In the genomic region with DNA sequence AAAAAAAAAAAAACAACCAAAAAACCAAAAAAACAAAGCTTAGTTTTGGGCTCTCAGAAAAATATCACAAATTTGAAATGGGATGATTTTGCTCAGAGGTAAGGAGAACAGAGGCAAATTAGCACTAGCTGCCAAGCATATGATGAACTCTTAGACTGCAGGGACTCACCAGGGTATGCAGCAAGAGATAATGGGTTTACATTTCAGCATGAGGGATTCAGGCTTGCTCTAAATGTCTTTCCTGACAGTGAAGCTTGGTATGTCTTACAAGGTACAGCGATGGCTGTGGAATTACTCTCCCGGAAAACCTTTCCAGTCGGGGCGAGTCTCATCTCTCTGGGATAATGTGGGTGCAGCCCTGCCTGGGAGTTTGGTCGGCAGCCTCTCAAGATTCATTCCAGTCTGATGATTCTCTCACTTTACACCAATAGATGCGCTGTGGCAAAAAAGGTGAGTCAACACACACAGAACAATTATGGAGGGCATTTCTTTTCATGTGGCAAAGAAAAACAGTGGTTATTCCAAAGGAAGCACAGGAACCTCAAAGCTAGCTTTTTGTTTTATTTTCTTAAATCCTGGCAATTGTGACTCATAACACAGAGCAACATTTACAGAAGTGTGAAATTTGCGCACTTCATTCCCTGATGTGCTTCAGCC, we compare ENCODE assay signal across 12 cellular contexts.
DNase-seq lines count a peak whose midpoint lies in the region; ATAC-seq and TF ChIP-seq lines count a peak whose summit lies in the region.
"Had no signal": no experiment of that assay in that cellular context is flagged by ENCODE, and none has a peak within 500 bp of the region (broad histone marks: within the 10 kb centered on the region; RNA-seq: fewer than 3 reads in every experiment).

No MANE protein-coding gene starts in this region.

- H3K4ac ChIP-seq in mesenchymal stem cell (ENCODE audit: low read depth in 1 of 2, low read length in 2 of 2): peak overlapping the region in 1 of 2 experiments; percentile 15

- peak overlapping the region; percentile 67 for H3K9ac ChIP-seq in mesenchymal stem cell (ENCODE audit: low read length)

- no peak overlapping the region for H2BK5ac ChIP-seq in mesenchymal stem cell (ENCODE audit: low read depth, low read length, poor library complexity, severe bottlenecking)

- 2% methylated on average over 7 of the region's 7 CpGs for WGBS in mesenchymal stem cell

- H2AFZ ChIP-seq in mesenchymal stem cell (ENCODE audit: low read depth, low read length): no peak overlapping the region

- peak overlapping the region; percentile 45 to 75 for H3K18ac ChIP-seq in mesenchymal stem cell (ENCODE audit: low read depth in 1 of 2, low read length in 2 of 2)

- DNase-seq in AG08395 (ENCODE audit: low spot score) (peak; percentile 80), LHCN-M2 (ENCODE audit: low read depth) (peak; percentile 95), cardiac fibroblast (ENCODE audit: low read depth in 2 of 2) (peak; percentile 42 to 90), mesenchymal stem cell (peak; percentile 90), C1 segment of cervical spinal cord (lab: John Stamatoyannopoulos, UW) (no peak)
- DNase-seq in activated T-cell treated with anti-CD3 and anti-CD28 coated beads, Interleukin-2, amount 50 U/mL, for 1 hour: no peak
- DNase-seq: activated CD8-positive, alpha-beta memory T cell treated with anti-CD3 and anti-CD28 coated beads, Interleukin-2, amount 10 ng/mL, durations not matched to agents 7 days and 5 days; caudate nucleus had no signal

- H3K4me2 ChIP-seq in mesenchymal stem cell (ENCODE audit: low read length, poor library complexity, severe bottlenecking): peak overlapping the region; percentile 52

- H2AK5ac ChIP-seq in mesenchymal stem cell (ENCODE audit: low read length, severe bottlenecking): no peak overlapping the region

- no peaks in the 10 kb centered on the region for H3K27me3 ChIP-seq in mesenchymal stem cell (ENCODE audit: control insufficient read depth in 1 of 2, insufficient read depth in 1 of 2, low read length in 2 of 2)

- no peak overlapping the region for H4K91ac ChIP-seq in mesenchymal stem cell (ENCODE audit: low read length)

- H3K14ac ChIP-seq in mesenchymal stem cell (ENCODE audit: low read length in 2 of 2): no peak overlapping the region

- H3K23ac ChIP-seq in mesenchymal stem cell (ENCODE audit: low read length in 2 of 2): no peak overlapping the region

- H3K27ac ChIP-seq in mesenchymal stem cell (ENCODE audit: low read length, poor library complexity, severe bottlenecking): peak overlapping the region; percentile 88
- H3K27ac ChIP-seq: C4-2B, SK-N-MC had no signal

- no peaks in the 10 kb centered on the region for H3K36me3 ChIP-seq in mesenchymal stem cell (ENCODE audit: control insufficient read depth in 1 of 2, insufficient read depth in 2 of 2, low read depth in 1 of 2, low read length in 2 of 2)

- H3K79me1 ChIP-seq in mesenchymal stem cell (replicated peaks; ENCODE audit: low read length, poor library complexity, severe bottlenecking): peaks cover 15% of the 10 kb centered on the region

- peaks cover 11% of the 10 kb centered on the region for H3K4me1 ChIP-seq in mesenchymal stem cell (ENCODE audit: control insufficient read depth, insufficient read depth, low read depth, low read length)

- peak overlapping the region in 1 of 2 experiments; percentile 68 for H2BK12ac ChIP-seq in mesenchymal stem cell (ENCODE audit: low read length in 2 of 2)

- H4K8ac ChIP-seq in mesenchymal stem cell (ENCODE audit: low read length): no peak overlapping the region

- H2BK15ac ChIP-seq in mesenchymal stem cell (ENCODE audit: low read depth, poor library complexity, severe bottlenecking): no peak overlapping the region

- H3K9me3 ChIP-seq in mesenchymal stem cell (ENCODE audit: control insufficient read depth, low read length): no peaks in the 10 kb centered on the region

- H3K4me3 ChIP-seq in cardiac fibroblast (replicated peaks in 1 of 2; ENCODE audit: low read depth in 2 of 2, low read length in 2 of 2) (peak overlapping the region in 1 of 2 donors; percentile 15), mesenchymal stem cell (ENCODE audit: insufficient read depth in 1 of 2, low read depth in 1 of 2, low read length in 2 of 2) (peak overlapping the region in 1 of 2 experiments; percentile 44)
- H3K4me3 ChIP-seq: SK-N-MC had no signal

- TF ChIP-seq CTCF in cardiac fibroblast (IDR thresholded peaks at IDR 0.05; ENCODE audit: low read depth, low read length): no peak

- H2BK120ac ChIP-seq in mesenchymal stem cell (ENCODE audit: low read depth, low read length): no peak overlapping the region

- no peak for ATAC-seq in GM19452 (IDR thresholded peaks at IDR 0.05; ENCODE audit: unreplicated experiment)
- ATAC-seq in HG03280 (IDR thresholded peaks at IDR 0.05; ENCODE audit: unreplicated experiment): no peak
- ATAC-seq: activated CD8-positive, alpha-beta memory T cell treated with anti-CD3 and anti-CD28 coated beads, Interleukin-2, amount 10 ng/mL, durations not matched to agents 7 days and 5 days had no signal

Comparison
In these comparisons a context has a peak if more than half of its experiments do, and no peak if none do; other contexts are left out.
1. DNase-seq: peak in AG08395 (single experiment), LHCN-M2 (single experiment), cardiac fibroblast (2 of 2) and mesenchymal stem cell (single experiment); none in C1 segment of cervical spinal cord (0 of 14) and activated T-cell treated with anti-CD3 and anti-CD28 coated beads, Interleukin-2, amount 50 U/mL, for 1 hour (single experiment).